Comparison of ENCODE assay signal across 17 cellular contexts in genomic region chr3:177356113-177356512, GRCh38.
DNase-seq lines count a peak whose midpoint lies in the region; ATAC-seq lines count a peak whose summit lies in the region.
"Had no signal": no experiment of that assay in that cellular context is flagged by ENCODE, and none has a peak within 500 bp of the region (broad histone marks: within the 10 kb centered on the region; RNA-seq: fewer than 3 reads in every experiment).

No MANE protein-coding gene starts in this region.

- H3K4me3 ChIP-seq in mesenchymal stem cell (ENCODE audit: insufficient read depth in 1 of 2, low read depth in 1 of 2, low read length in 2 of 2): no peak overlapping the region
- no peak overlapping the region for H3K4me3 ChIP-seq in stomach smooth muscle (ENCODE audit: low read length in 2 of 2)
- H3K4me3 ChIP-seq: coronary artery, GM23338, SK-N-MC had no signal

- H3K27ac Mint-ChIP-seq in activated CD4-positive, alpha-beta T cell treated with anti-CD3 and anti-CD28 coated beads, Interleukin-2, amount 10 ng/mL, durations not matched to agents 24 days and 14 days: peak overlapping the region; percentile 51
- H3K27ac Mint-ChIP-seq in activated T-helper 2 cell treated with anti-CD3 and anti-CD28 coated beads, Interferon-gamma antibody, Interleukin-2, Interleukin-4, amounts not matched to agents 10 μg/mL and 5 μg/mL and 100 μg/mL, durations not matched to agents 14 hours and 24 hours and 36 hours: peak overlapping the region; percentile 13
- H3K27ac Mint-ChIP-seq: GM23338 had no signal

- no peak overlapping the region for H3K23ac ChIP-seq in mesenchymal stem cell (ENCODE audit: low read length in 2 of 2)

- H3K14ac ChIP-seq in mesenchymal stem cell (ENCODE audit: low read length in 2 of 2): peak overlapping the region in 1 of 2 experiments; percentile 70

- peaks cover 56% of the 10 kb centered on the region for H3K4me1 Mint-ChIP-seq in activated CD4-positive, alpha-beta T cell treated with anti-CD3 and anti-CD28 coated beads, Interleukin-2, amount 10 ng/mL, durations not matched to agents 24 days and 14 days
- peaks cover 47% of the 10 kb centered on the region for H3K4me1 Mint-ChIP-seq in activated T-helper 2 cell treated with anti-CD3 and anti-CD28 coated beads, Interferon-gamma antibody, Interleukin-2, Interleukin-4, amounts not matched to agents 10 μg/mL and 5 μg/mL and 100 μg/mL, durations not matched to agents 14 hours and 24 hours and 36 hours (ENCODE audit: low read depth)

- H3K9me3 ChIP-seq in mesenchymal stem cell (ENCODE audit: control insufficient read depth, low read length) (no peaks in the 10 kb centered on the region), stomach smooth muscle (ENCODE audit: control insufficient read depth in 2 of 2, low read length in 2 of 2) (no peaks in the 10 kb centered on the region)

- H4K91ac ChIP-seq in mesenchymal stem cell (ENCODE audit: low read length): no peak overlapping the region

- 98% methylated on average over 3 of the region's 3 CpGs for WGBS in mesenchymal stem cell

- H2BK5ac ChIP-seq in mesenchymal stem cell (ENCODE audit: low read depth, low read length, poor library complexity, severe bottlenecking): no peak overlapping the region

- H3K79me1 ChIP-seq in mesenchymal stem cell (replicated peaks; ENCODE audit: low read length, poor library complexity, severe bottlenecking): peaks cover 1% of the 10 kb centered on the region

- ATAC-seq in sciatic nerve: no peak
- ATAC-seq: GM23338; stimulated activated naive CD8-positive, alpha-beta T cell treated with anti-CD3 and anti-CD28 coated beads, Interleukin-15, Interleukin-2, amounts not matched to agents 100 U/mL and 50 U/mL, for 24 hours had no signal

- H3K27ac ChIP-seq in mesenchymal stem cell (ENCODE audit: low read length, poor library complexity, severe bottlenecking) (no peak overlapping the region), stomach smooth muscle (ENCODE audit: low read length) (peak overlapping the region; percentile 89)
- H3K27ac ChIP-seq: SK-N-MC, VCaP had no signal

- H2BK12ac ChIP-seq in mesenchymal stem cell (ENCODE audit: low read length in 2 of 2): peak overlapping the region; percentile 64 to 86

- peak overlapping the region; percentile 67 for H2AK5ac ChIP-seq in mesenchymal stem cell (ENCODE audit: low read length, severe bottlenecking)

- peaks cover 0 to 4% of the 10 kb centered on the region in 2 experiments for H3K36me3 ChIP-seq in mesenchymal stem cell (ENCODE audit: control insufficient read depth in 1 of 2, insufficient read depth in 2 of 2, low read depth in 1 of 2, low read length in 2 of 2)
- H3K36me3 ChIP-seq in stomach smooth muscle (ENCODE audit: control insufficient read depth in 2 of 2, insufficient read depth in 2 of 2, low read length in 2 of 2): no peaks in the 10 kb centered on the region

- H3K9ac ChIP-seq in mesenchymal stem cell (ENCODE audit: low read length) (no peak overlapping the region), stomach smooth muscle (ENCODE audit: low read length in 2 of 2) (no peak overlapping the region)

- peaks cover 2% of the 10 kb centered on the region for H3K36me3 Mint-ChIP-seq in activated CD4-positive, alpha-beta T cell treated with anti-CD3 and anti-CD28 coated beads, Interleukin-2, amount 10 ng/mL, durations not matched to agents 24 days and 14 days (ENCODE audit: low read depth)
- no peaks in the 10 kb centered on the region for H3K36me3 Mint-ChIP-seq in activated T-helper 2 cell treated with anti-CD3 and anti-CD28 coated beads, Interferon-gamma antibody, Interleukin-2, Interleukin-4, amounts not matched to agents 10 μg/mL and 5 μg/mL and 100 μg/mL, durations not matched to agents 14 hours and 24 hours and 36 hours (ENCODE audit: low read depth)

- H3K27me3 ChIP-seq in mesenchymal stem cell (ENCODE audit: control insufficient read depth in 1 of 2, insufficient read depth in 1 of 2, low read length in 2 of 2) (no peaks in the 10 kb centered on the region), stomach smooth muscle (ENCODE audit: control insufficient read depth in 1 of 2, insufficient read depth in 2 of 2, low read length in 2 of 2) (no peaks in the 10 kb centered on the region)

- intact Hi-C loops in activated CD4-positive, alpha-beta T cell treated with anti-CD3 and anti-CD28 coated beads, Interleukin-2, amount 10 ng/mL, durations not matched to agents 24 days and 14 days (cut with micrococcal nuclease): loop anchor here (5.0 kb wide), 1 partner anchor 54 kb away; no protein-coding TSS in a partner anchor
- intact Hi-C loops in activated T-helper 2 cell treated with anti-CD3 and anti-CD28 coated beads, Interferon-gamma antibody, Interleukin-2, Interleukin-4, amounts not matched to agents 10 μg/mL and 5 μg/mL and 100 μg/mL, durations not matched to agents 14 hours and 24 hours and 36 hours (cut with micrococcal nuclease): loop anchor here (5.0 kb wide), 2 partner anchors 236 to 641 kb away; no protein-coding TSS in a partner anchor
- intact Hi-C loops in sciatic nerve (cut with DNase I): no loop called here

- H3K18ac ChIP-seq in mesenchymal stem cell (ENCODE audit: low read depth in 1 of 2, low read length in 2 of 2): peak overlapping the region; percentile 38 to 71

- DNase-seq in activated CD4-positive, alpha-beta T cell treated with anti-CD3 and anti-CD28 coated beads, Interleukin-2, amount 10 ng/mL, durations not matched to agents 24 days and 14 days: no peak
- no peak for DNase-seq in activated CD4-positive, alpha-beta T cell treated with anti-CD3 and anti-CD28 coated beads, Interleukin-2, amount 50 U/mL, for 1 hour
- no peak for DNase-seq in activated T-helper 2 cell treated with anti-CD3 and anti-CD28 coated beads, Interferon-gamma antibody, Interleukin-2, Interleukin-4, amounts not matched to agents 10 μg/mL and 5 μg/mL and 100 μg/mL, durations not matched to agents 14 hours and 24 hours and 36 hours (ENCODE audit: low spot score)
- DNase-seq in mesenchymal stem cell: no peak
- no peak for DNase-seq in sciatic nerve (ENCODE audit: low spot score)
- no peak for DNase-seq in SIG-M5 (lab: John Stamatoyannopoulos, UW)
- no peak for DNase-seq in NCI-H2107 (lab: John Stamatoyannopoulos, UW)
- DNase-seq: 8988T; activated CD8-positive, alpha-beta memory T cell treated with anti-CD3 and anti-CD28 coated beads, Interleukin-2, amount 50 U/mL, for 48 hours; GDM1; NCI-H2081 treated with DMSO at 0.1 percent for 48 hours; stimulated activated naive CD8-positive, alpha-beta T cell treated with anti-CD3 and anti-CD28 coated beads, Interleukin-15, Interleukin-2, amounts not matched to agents 100 U/mL and 50 U/mL, for 24 hours had no signal

- H3K27me3 Mint-ChIP-seq in activated CD4-positive, alpha-beta T cell treated with anti-CD3 and anti-CD28 coated beads, Interleukin-2, amount 10 ng/mL, durations not matched to agents 24 days and 14 days: peaks cover 2% of the 10 kb centered on the region
- H3K27me3 Mint-ChIP-seq in activated T-helper 2 cell treated with anti-CD3 and anti-CD28 coated beads, Interferon-gamma antibody, Interleukin-2, Interleukin-4, amounts not matched to agents 10 μg/mL and 5 μg/mL and 100 μg/mL, durations not matched to agents 14 hours and 24 hours and 36 hours (ENCODE audit: low read depth): no peaks in the 10 kb centered on the region

- H2BK15ac ChIP-seq in mesenchymal stem cell (ENCODE audit: low read depth, poor library complexity, severe bottlenecking): peak overlapping the region; percentile 2

- peaks cover 5% of the 10 kb centered on the region for H3K9me3 Mint-ChIP-seq in activated CD4-positive, alpha-beta T cell treated with anti-CD3 and anti-CD28 coated beads, Interleukin-2, amount 10 ng/mL, durations not matched to agents 24 days and 14 days
- H3K9me3 Mint-ChIP-seq in activated T-helper 2 cell treated with anti-CD3 and anti-CD28 coated beads, Interferon-gamma antibody, Interleukin-2, Interleukin-4, amounts not matched to agents 10 μg/mL and 5 μg/mL and 100 μg/mL, durations not matched to agents 14 hours and 24 hours and 36 hours: no peaks in the 10 kb centered on the region
- H3K9me3 Mint-ChIP-seq: GM23338 had no signal

- H3K4me2 ChIP-seq in mesenchymal stem cell (ENCODE audit: low read length, poor library complexity, severe bottlenecking): no peak overlapping the region
- H3K4me2 ChIP-seq: GM23338 had no signal

- no peak overlapping the region for H2BK120ac ChIP-seq in mesenchymal stem cell (ENCODE audit: low read depth, low read length)

- no peak overlapping the region for H2AFZ ChIP-seq in mesenchymal stem cell (ENCODE audit: low read depth, low read length)
- H2AFZ ChIP-seq: GM23338 had no signal

- H3K4me3 Mint-ChIP-seq in activated CD4-positive, alpha-beta T cell treated with anti-CD3 and anti-CD28 coated beads, Interleukin-2, amount 10 ng/mL, durations not matched to agents 24 days and 14 days: no peak overlapping the region
- no peak overlapping the region for H3K4me3 Mint-ChIP-seq in activated T-helper 2 cell treated with anti-CD3 and anti-CD28 coated beads, Interferon-gamma antibody, Interleukin-2, Interleukin-4, amounts not matched to agents 10 μg/mL and 5 μg/mL and 100 μg/mL, durations not matched to agents 14 hours and 24 hours and 36 hours (ENCODE audit: low read depth)
- H3K4me3 Mint-ChIP-seq: GM23338 had no signal

- peak overlapping the region in 1 of 2 experiments; percentile 10 for H3K4ac ChIP-seq in mesenchymal stem cell (ENCODE audit: low read depth in 1 of 2, low read length in 2 of 2)

- H3K4me1 ChIP-seq in mesenchymal stem cell (ENCODE audit: control insufficient read depth, insufficient read depth, low read depth, low read length): peaks cover 18% of the 10 kb centered on the region
- H3K4me1 ChIP-seq in stomach smooth muscle (ENCODE audit: control insufficient read depth, insufficient read depth, low read length): peaks cover 32% of the 10 kb centered on the region

- H4K8ac ChIP-seq in mesenchymal stem cell (ENCODE audit: low read length): no peak overlapping the region
